8 cellular contexts compared by ENCODE assay signal in genomic region chr11:31397239-31397834, GRCh38. TPM values are rescaled to one million over a fixed set of nuclear protein-coding genes. Genes with fewer than 3 reads are reported as not detected.
A peak's percentile ranks its signal among the peaks of the same experiment; 100 is the strongest.
DNase-seq lines count a peak whose midpoint lies in the region; ATAC-seq, FAIRE-seq and TF ChIP-seq lines count a peak whose summit lies in the region.

No MANE protein-coding gene starts in this region.

- H3K27me3 ChIP-seq in upper lobe of right lung = no peaks in the 10 kb centered on the region

- no peaks in the 10 kb centered on the region for H3K4me1 ChIP-seq in upper lobe of right lung

- CTCF ChIA-PET in T-cell (lab: Charles Lee) = interaction anchor here (0.6 to 2.3 kb wide), 6 partner anchors 17 to 779 kb away, joined by 3 to 10 read pairs (median 4); partner anchors contain the start of genes DCDC1 (in 1 of the 2) and DNAJC24 (in 1 of the 2)

- no peak overlapping the region for H3K27ac ChIP-seq in upper lobe of right lung

- FAIRE-seq in frontal cortex (lab: Jason Lieb, UNC) = peak; percentile 90

- H3K27me3 Mint-ChIP-seq in T-cell = no peaks in the 10 kb centered on the region

- H3K36me3 ChIP-seq in upper lobe of right lung = no peaks in the 10 kb centered on the region

- peaks cover 0 to 9% (median 0%) of the 10 kb centered on the region in 3 donors for H3K9me3 Mint-ChIP-seq in T-cell

- POLR2A ChIA-PET in T-cell (lab: Charles Lee) = interaction anchor here in 1 of 2 donors (0.6 kb wide), 1 partner anchor 336 kb away, joined by 4 read pairs; no protein-coding TSS in a partner anchor

- ATAC-seq in upper lobe of right lung (no peak), T-cell (replicated peaks in 1 of 4) (no peak), GM19463 (IDR thresholded peaks at IDR 0.05; ENCODE audit: unreplicated experiment) (no peak)

- no peak overlapping the region for H3K4me3 ChIP-seq in upper lobe of right lung

- DNase-seq in NCI-H1417 (lab: John Stamatoyannopoulos, UW) (peak; percentile 43 to 78 (median 60)), NCI-H1417 treated with DMSO at 0.1 percent for 48 hours (lab: John Stamatoyannopoulos, UW) (no peak), HuH-7 (ENCODE audit: low spot score) (peak; percentile 6), RPMI8226 (peak; percentile 3), frontal cortex (ENCODE audit: low spot score in 2 of 2) (peak in 1 of 2 donors; percentile 8), upper lobe of right lung (no peak), T-cell (no peak)

- H3K9me3 ChIP-seq in upper lobe of right lung = no peaks in the 10 kb centered on the region

- no peak overlapping the region for H3K27ac Mint-ChIP-seq in T-cell

- no peak overlapping the region for H3K4me3 Mint-ChIP-seq in T-cell

- H3K4me1 Mint-ChIP-seq in T-cell = peaks cover 0 to 2% (median 0%) of the 10 kb centered on the region in 3 donors

- intact Hi-C loops in upper lobe of right lung (cut with DNase I) = no loop called here

- peaks cover 37% of the 10 kb centered on the region for H3K36me3 Mint-ChIP-seq in T-cell

- peak; percentile 51 for TF ChIP-seq CTCF in upper lobe of right lung (IDR thresholded peaks at IDR 0.05)

RNA-seq across cellular contexts. Expression of gene DNAJC24, which starts 27.7 kb away (rescaled TPM):
- total RNA-seq in frontal cortex (15.1 TPM), upper lobe of right lung (14.1 TPM), T-cell (10 to 100 TPM; 15.0 to 23.4 (median 18.4) TPM)

RNA-seq across cellular contexts. Expression of gene DCDC1, which starts 27.8 kb away (rescaled TPM):
- 2.4 TPM for total RNA-seq in frontal cortex
- total RNA-seq in upper lobe of right lung = 0.93 TPM
- total RNA-seq in T-cell = 1 to 10 TPM in 1 of 5 donors, under 1 TPM in 3, not detected in 1; 0.09 to 1.0 (median 0.22) TPM

Comparison
In these comparisons a context has a peak if more than half of its experiments do, and no peak if none do; other contexts are left out.
1. DNase-seq: peak in NCI-H1417 (3 of 3), HuH-7 (single experiment) and RPMI8226 (single experiment); none in NCI-H1417 treated with DMSO at 0.1 percent for 48 hours (single experiment), upper lobe of right lung (single experiment) and T-cell (0 of 34).